In the genomic region with DNA sequence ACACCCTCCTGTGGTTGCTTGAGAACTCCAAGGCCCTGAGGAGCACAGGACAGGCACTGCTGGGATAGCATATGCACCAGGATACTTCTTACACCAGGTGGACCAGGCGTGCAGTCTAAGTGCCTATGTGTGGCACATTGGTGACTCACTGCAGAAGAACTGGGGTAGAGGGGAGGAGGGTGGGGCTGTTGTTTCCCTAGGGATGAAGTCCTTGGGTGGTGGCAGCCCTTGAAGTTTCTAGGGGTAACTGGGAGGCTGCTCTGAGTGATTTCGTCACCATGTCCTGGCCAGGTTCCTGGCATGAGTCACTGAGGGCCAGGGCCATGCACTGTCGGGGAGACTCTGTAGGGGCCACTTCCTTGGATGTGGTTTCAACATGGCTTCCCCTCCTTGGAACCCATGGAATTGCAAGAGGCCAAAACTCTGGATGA, we compare ENCODE assay signal across 1 cellular context.
A peak's percentile ranks its signal among the peaks of the same experiment; 100 is the strongest.
TF ChIP-seq lines count a peak whose summit lies in the region.

No MANE protein-coding gene starts in this region.

TF ChIP-seq in A549, 52 proteins besides CTCF, POLR2A, EP300 and RAD21 (continued from another document):
- no peak for TF ChIP-seq HMGXB4 (CRISPR knock-in tag; IDR thresholded peaks at IDR 0.05; ENCODE audit: borderline replicate concordance)
- TF ChIP-seq FOSL2 (IDR thresholded peaks at IDR 0.05), result peak; percentile 74
- TF ChIP-seq FOSL2 (CRISPR knock-in tag; IDR thresholded peaks at IDR 0.05), result peak; percentile 81
- peak; percentile 80; the same call in 1 of the 2 replicates for TF ChIP-seq RFX5 (IDR thresholded peaks at IDR 0.05)
- 0 out of 3 replicates have a peak, but pooled peaks have one; percentile 11 for TF ChIP-seq SMC3 (IDR thresholded peaks at IDR 0.05)
